In the genomic region with DNA sequence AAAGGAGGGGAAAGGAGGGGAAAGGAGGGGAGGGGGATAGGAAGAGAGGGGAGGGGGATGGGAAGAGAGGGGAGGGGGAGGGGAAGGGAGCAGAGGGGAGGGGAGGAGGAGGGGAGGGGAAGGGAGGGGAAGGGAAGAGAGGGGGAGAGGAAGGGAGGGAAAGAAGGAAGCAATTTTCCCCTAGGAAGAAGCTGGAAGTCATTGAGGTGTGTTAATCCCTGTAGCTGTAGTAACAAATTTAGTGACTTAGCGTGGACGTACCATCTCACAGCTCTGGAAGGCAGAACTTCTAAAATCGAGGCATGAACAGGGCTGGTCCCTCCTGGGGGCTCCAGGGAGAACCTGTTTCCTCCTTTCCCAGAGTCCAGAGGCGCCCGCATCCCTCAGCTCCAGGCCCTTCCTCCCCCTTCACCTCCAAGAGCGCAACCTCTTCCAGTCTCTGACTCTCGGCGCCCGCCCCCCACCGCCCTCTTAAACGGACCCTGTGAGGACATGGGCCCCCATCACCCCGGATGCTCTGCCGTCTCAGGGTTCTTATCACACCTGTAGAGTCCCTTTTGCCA, we compare ENCODE assay signal across 1 cellular context.
A peak's percentile ranks its signal among the peaks of the same experiment; 100 is the strongest.
TF ChIP-seq lines count a peak whose summit lies in the region.

No MANE protein-coding gene starts in this region.

TF ChIP-seq in HepG2, 621 proteins besides CTCF, POLR2A, EP300 and RAD21:
- TF ChIP-seq DPF2 (CRISPR knock-in tag; IDR thresholded peaks at IDR 0.05; ENCODE audit: borderline replicate concordance, low read depth) = no peak
- no peak for TF ChIP-seq RFX3 (CRISPR knock-in tag; IDR thresholded peaks at IDR 0.05)
- TF ChIP-seq DR1 (CRISPR knock-in tag; IDR thresholded peaks at IDR 0.05) = no peak
- TF ChIP-seq HNRNPK (IDR thresholded peaks at IDR 0.05; ENCODE audit: low read depth, low read length, poor library complexity, severe bottlenecking) = peak; percentile 98
- no peak for TF ChIP-seq ZKSCAN5 (CRISPR knock-in tag; IDR thresholded peaks at IDR 0.05)
- peak; percentile 79 for TF ChIP-seq PCBP2 (optimal IDR thresholded peaks at IDR 0.05; ENCODE audit: low read depth, low read length, poor library complexity, severe bottlenecking)
